ENCODE assay signal across 19 cellular contexts in the genomic region with DNA sequence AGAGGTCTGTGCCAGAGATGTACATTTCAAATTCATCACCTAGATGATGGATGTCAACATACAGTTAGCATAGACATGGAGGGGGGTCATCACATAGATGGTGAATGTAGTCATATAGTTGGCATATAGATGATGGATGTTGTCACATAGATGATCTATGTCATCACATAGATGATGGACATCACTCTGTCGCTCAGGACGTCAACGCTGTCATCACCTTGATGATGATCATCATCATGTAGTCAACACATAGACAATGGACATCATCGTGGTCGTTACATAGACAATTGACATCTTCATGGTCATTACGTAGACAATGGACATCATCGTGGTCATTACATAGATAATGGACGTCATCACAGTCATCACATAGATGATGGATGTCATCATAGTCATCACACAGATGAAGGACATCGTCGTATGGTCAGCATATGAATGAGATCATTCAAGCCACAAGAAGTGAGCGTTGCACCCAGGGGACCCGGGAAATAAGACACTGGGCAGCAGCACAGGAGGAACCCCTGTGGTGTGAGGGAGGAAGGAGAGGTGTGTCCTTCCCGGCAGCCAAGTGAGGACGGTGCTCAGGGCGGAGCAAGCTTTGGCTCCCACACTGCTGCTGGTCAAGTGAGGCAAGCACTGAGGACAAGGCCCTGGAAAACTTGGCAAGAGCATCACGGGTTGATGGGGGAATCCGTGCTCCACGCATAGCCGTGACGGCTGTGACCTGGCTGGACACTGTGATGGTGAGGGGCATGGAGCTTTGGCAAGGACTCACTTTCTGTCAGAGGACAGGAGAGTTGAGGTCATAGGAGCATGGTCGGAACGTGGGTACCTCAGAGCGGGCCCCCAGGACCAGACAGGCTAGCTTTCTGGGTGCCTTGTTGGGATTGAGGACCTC. TPM values are rescaled to one million over a fixed set of nuclear protein-coding genes. Genes with fewer than 3 reads are reported as not detected.
DNase-seq lines count a peak whose midpoint lies in the region; ATAC-seq, FAIRE-seq and TF ChIP-seq lines count a peak whose summit lies in the region.
"Had no signal": no experiment of that assay in that cellular context is flagged by ENCODE, and none has a peak within 500 bp of the region (broad histone marks: within the 10 kb centered on the region; RNA-seq: fewer than 3 reads in every experiment).

No MANE protein-coding gene starts in this region.

- H3K4me1 ChIP-seq in upper lobe of right lung, result no peaks in the 10 kb centered on the region
- H3K4me1 ChIP-seq in ovary (ENCODE audit: insufficient read depth), result no peaks in the 10 kb centered on the region

- POLR2A ChIA-PET in HEK293T (lab: Yijun Ruan, JAX), result no interaction called here

- no peaks in the 10 kb centered on the region for H3K9me3 ChIP-seq in upper lobe of right lung
- no peaks in the 10 kb centered on the region for H3K9me3 ChIP-seq in ovary
- H3K9me3 ChIP-seq: Caco-2, HAP-1 had no signal

- H3K4me1 Mint-ChIP-seq in activated T-helper 1 cell treated with anti-CD3 and anti-CD28 coated beads, Interleukin-12 subunit alpha, Interleukin-12 subunit beta, Interleukin-2, Interleukin-4 antibody, amounts not matched to agents 30 ng/mL and 10 ng/mL and 1 ng/mL, durations not matched to agents 14 hours and 24 hours and 36 hours (ENCODE audit: low read depth), result no peaks in the 10 kb centered on the region
- H3K4me1 Mint-ChIP-seq: CD14-positive monocyte had no signal

- no peak for TF ChIP-seq POLR2A in ovary (IDR thresholded peaks at IDR 0.05)

- no peaks in the 10 kb centered on the region for H3K36me3 Mint-ChIP-seq in activated T-helper 1 cell treated with anti-CD3 and anti-CD28 coated beads, Interleukin-12 subunit alpha, Interleukin-12 subunit beta, Interleukin-2, Interleukin-4 antibody, amounts not matched to agents 30 ng/mL and 10 ng/mL and 1 ng/mL, durations not matched to agents 14 hours and 24 hours and 36 hours (ENCODE audit: low read depth)
- H3K36me3 Mint-ChIP-seq: CD14-positive monocyte; CD8-positive, alpha-beta T cell had no signal

- peak; percentile 43 for FAIRE-seq in bronchial epithelial cell (lab: Jason Lieb, UNC)
- FAIRE-seq: GM19239 had no signal

- H3K4me3 ChIP-seq in bronchial epithelial cell (ENCODE audit: low read depth, low read length), result no peak overlapping the region
- no peak overlapping the region for H3K4me3 ChIP-seq in upper lobe of right lung
- H3K4me3 ChIP-seq in ovary, result no peak overlapping the region
- H3K4me3 ChIP-seq: HAP-1 had no signal

- 75 to 87% (median 78%) methylated on average over 23 of the region's 23 CpGs for WGBS in ovary, 3 donors

- TF ChIP-seq EP300 in ovary (IDR thresholded peaks at IDR 0.05), result no peak

- DNase-seq in HEK293T (ENCODE audit: extremely low spot score) (no peak), bronchial epithelial cell (ENCODE audit: low read depth) (no peak), islet precursor cell (peak; percentile 48), upper lobe of right lung (no peak), ovary (no peak), NCI-H2227 (lab: John Stamatoyannopoulos, UW; ENCODE audit: unreplicated experiment) (no peak)
- DNase-seq in activated T-helper 1 cell treated with anti-CD3 and anti-CD28 coated beads, Interleukin-12 subunit alpha, Interleukin-12 subunit beta, Interleukin-2, Interleukin-4 antibody, amounts not matched to agents 30 ng/mL and 10 ng/mL and 1 ng/mL, durations not matched to agents 14 hours and 24 hours and 36 hours (ENCODE audit: low spot score), result no peak
- DNase-seq: Caco-2; CD8-positive, alpha-beta T cell; DND-41; GDM1; GOT3; IMR-90 had no signal

- intact Hi-C loops in upper lobe of right lung (cut with DNase I), result no loop called here
- intact Hi-C loops in ovary (cut with DNase I), result no loop called here
- intact Hi-C loops in activated T-helper 1 cell treated with anti-CD3 and anti-CD28 coated beads, Interleukin-12 subunit alpha, Interleukin-12 subunit beta, Interleukin-2, Interleukin-4 antibody, amounts not matched to agents 30 ng/mL and 10 ng/mL and 1 ng/mL, durations not matched to agents 14 hours and 24 hours and 36 hours (cut with micrococcal nuclease), result no loop called here

- peak; percentile 22 for ATAC-seq in upper lobe of right lung
- ATAC-seq: CD8-positive, alpha-beta T cell had no signal

- no peak overlapping the region for H3K4me3 Mint-ChIP-seq in activated T-helper 1 cell treated with anti-CD3 and anti-CD28 coated beads, Interleukin-12 subunit alpha, Interleukin-12 subunit beta, Interleukin-2, Interleukin-4 antibody, amounts not matched to agents 30 ng/mL and 10 ng/mL and 1 ng/mL, durations not matched to agents 14 hours and 24 hours and 36 hours
- H3K4me3 Mint-ChIP-seq: CD14-positive monocyte; CD8-positive, alpha-beta T cell had no signal

- no peaks in the 10 kb centered on the region for H3K9me3 Mint-ChIP-seq in activated T-helper 1 cell treated with anti-CD3 and anti-CD28 coated beads, Interleukin-12 subunit alpha, Interleukin-12 subunit beta, Interleukin-2, Interleukin-4 antibody, amounts not matched to agents 30 ng/mL and 10 ng/mL and 1 ng/mL, durations not matched to agents 14 hours and 24 hours and 36 hours
- H3K9me3 Mint-ChIP-seq: CD8-positive, alpha-beta T cell had no signal

- H3K27ac ChIP-seq in upper lobe of right lung (no peak overlapping the region), ovary (no peak overlapping the region)
- H3K27ac ChIP-seq: HL-60 had no signal

- no peak overlapping the region for H3K27ac Mint-ChIP-seq in activated T-helper 1 cell treated with anti-CD3 and anti-CD28 coated beads, Interleukin-12 subunit alpha, Interleukin-12 subunit beta, Interleukin-2, Interleukin-4 antibody, amounts not matched to agents 30 ng/mL and 10 ng/mL and 1 ng/mL, durations not matched to agents 14 hours and 24 hours and 36 hours
- H3K27ac Mint-ChIP-seq: CD8-positive, alpha-beta T cell had no signal

- H3K27me3 ChIP-seq in bronchial epithelial cell (ENCODE audit: control insufficient read depth, insufficient read depth, low read length), result no peaks in the 10 kb centered on the region
- no peaks in the 10 kb centered on the region for H3K27me3 ChIP-seq in upper lobe of right lung
- no peaks in the 10 kb centered on the region for H3K27me3 ChIP-seq in ovary

- TF ChIP-seq CTCF in bronchial epithelial cell (IDR thresholded peaks at IDR 0.05; ENCODE audit: insufficient read depth, low read length, severe bottlenecking), result no peak
- no peak for TF ChIP-seq CTCF in upper lobe of right lung (IDR thresholded peaks at IDR 0.05)
- no peak for TF ChIP-seq CTCF in ovary (IDR thresholded peaks at IDR 0.05)

- peaks cover 2% of the 10 kb centered on the region for H3K27me3 Mint-ChIP-seq in activated T-helper 1 cell treated with anti-CD3 and anti-CD28 coated beads, Interleukin-12 subunit alpha, Interleukin-12 subunit beta, Interleukin-2, Interleukin-4 antibody, amounts not matched to agents 30 ng/mL and 10 ng/mL and 1 ng/mL, durations not matched to agents 14 hours and 24 hours and 36 hours (ENCODE audit: insufficient read depth)

- H3K36me3 ChIP-seq in bronchial epithelial cell (ENCODE audit: control insufficient read depth, insufficient read depth, low read length), result no peaks in the 10 kb centered on the region
- no peaks in the 10 kb centered on the region for H3K36me3 ChIP-seq in upper lobe of right lung
- no peaks in the 10 kb centered on the region for H3K36me3 ChIP-seq in ovary
- H3K36me3 ChIP-seq: HAP-1 had no signal

- CTCF ChIA-PET in HEK293T (lab: Yijun Ruan, JAX), result no interaction called here

TF ChIP-seq in HEK293T, 16 proteins besides CTCF, POLR2A, EP300 and RAD21:
- no peak for TF ChIP-seq ELF4 (IDR thresholded peaks at IDR 0.05)
- TF ChIP-seq, protein P1, sequence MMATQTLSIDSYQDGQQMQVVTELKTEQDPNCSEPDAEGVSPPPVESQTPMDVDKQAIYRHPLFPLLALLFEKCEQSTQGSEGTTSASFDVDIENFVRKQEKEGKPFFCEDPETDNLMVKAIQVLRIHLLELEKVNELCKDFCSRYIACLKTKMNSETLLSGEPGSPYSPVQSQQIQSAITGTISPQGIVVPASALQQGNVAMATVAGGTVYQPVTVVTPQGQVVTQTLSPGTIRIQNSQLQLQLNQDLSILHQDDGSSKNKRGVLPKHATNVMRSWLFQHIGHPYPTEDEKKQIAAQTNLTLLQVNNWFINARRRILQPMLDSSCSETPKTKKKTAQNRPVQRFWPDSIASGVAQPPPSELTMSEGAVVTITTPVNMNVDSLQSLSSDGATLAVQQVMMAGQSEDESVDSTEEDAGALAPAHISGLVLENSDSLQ (IDR thresholded peaks at IDR 0.05), result peak; percentile 13; the same call in 1 of the 2 replicates
- no peak for TF ChIP-seq FOXK2 (IDR thresholded peaks at IDR 0.05)
- TF ChIP-seq SUZ12 (IDR thresholded peaks at IDR 0.05), result no peak

RNA-seq across cellular contexts. Expression of a gene that starts 28.7 kb away (rescaled TPM):
- 0.77 TPM in 1 of 2 replicates, not detected in the other for total RNA-seq in bronchial epithelial cell
- total RNA-seq in upper lobe of right lung, result not detected
- total RNA-seq in ovary, result 1 to 10 TPM in 1 of 7 donors, under 1 TPM in 3, not detected in 3; 0.05 to 1.3 (median 0.27) TPM
- polyA plus RNA-seq in ovary, result under 1 TPM; 0.11 to 0.15 TPM
- total RNA-seq in activated T-helper 1 cell treated with anti-CD3 and anti-CD28 coated beads, Interleukin-12 subunit alpha, Interleukin-12 subunit beta, Interleukin-2, Interleukin-4 antibody, amounts not matched to agents 30 ng/mL and 10 ng/mL and 1 ng/mL, durations not matched to agents 14 hours and 24 hours and 36 hours, result not detected in 2 replicates
- total RNA-seq: A673; CD8-positive, alpha-beta T cell; IMR-90 had no signal
- polyA plus RNA-seq: BJ, CD14-positive monocyte, IMR-90 had no signal
